Comparison of ENCODE assay signal across 1 cellular context in genomic region chr5:206927-207536, GRCh38.
A peak's percentile ranks its signal among the peaks of the same experiment; 100 is the strongest.
TF ChIP-seq lines count a peak whose summit lies in the region.

No MANE protein-coding gene starts in this region.

TF ChIP-seq in K562, 482 proteins besides CTCF, POLR2A, EP300 and RAD21 (continued from another document and continues in another):
- TF ChIP-seq, protein P1, sequence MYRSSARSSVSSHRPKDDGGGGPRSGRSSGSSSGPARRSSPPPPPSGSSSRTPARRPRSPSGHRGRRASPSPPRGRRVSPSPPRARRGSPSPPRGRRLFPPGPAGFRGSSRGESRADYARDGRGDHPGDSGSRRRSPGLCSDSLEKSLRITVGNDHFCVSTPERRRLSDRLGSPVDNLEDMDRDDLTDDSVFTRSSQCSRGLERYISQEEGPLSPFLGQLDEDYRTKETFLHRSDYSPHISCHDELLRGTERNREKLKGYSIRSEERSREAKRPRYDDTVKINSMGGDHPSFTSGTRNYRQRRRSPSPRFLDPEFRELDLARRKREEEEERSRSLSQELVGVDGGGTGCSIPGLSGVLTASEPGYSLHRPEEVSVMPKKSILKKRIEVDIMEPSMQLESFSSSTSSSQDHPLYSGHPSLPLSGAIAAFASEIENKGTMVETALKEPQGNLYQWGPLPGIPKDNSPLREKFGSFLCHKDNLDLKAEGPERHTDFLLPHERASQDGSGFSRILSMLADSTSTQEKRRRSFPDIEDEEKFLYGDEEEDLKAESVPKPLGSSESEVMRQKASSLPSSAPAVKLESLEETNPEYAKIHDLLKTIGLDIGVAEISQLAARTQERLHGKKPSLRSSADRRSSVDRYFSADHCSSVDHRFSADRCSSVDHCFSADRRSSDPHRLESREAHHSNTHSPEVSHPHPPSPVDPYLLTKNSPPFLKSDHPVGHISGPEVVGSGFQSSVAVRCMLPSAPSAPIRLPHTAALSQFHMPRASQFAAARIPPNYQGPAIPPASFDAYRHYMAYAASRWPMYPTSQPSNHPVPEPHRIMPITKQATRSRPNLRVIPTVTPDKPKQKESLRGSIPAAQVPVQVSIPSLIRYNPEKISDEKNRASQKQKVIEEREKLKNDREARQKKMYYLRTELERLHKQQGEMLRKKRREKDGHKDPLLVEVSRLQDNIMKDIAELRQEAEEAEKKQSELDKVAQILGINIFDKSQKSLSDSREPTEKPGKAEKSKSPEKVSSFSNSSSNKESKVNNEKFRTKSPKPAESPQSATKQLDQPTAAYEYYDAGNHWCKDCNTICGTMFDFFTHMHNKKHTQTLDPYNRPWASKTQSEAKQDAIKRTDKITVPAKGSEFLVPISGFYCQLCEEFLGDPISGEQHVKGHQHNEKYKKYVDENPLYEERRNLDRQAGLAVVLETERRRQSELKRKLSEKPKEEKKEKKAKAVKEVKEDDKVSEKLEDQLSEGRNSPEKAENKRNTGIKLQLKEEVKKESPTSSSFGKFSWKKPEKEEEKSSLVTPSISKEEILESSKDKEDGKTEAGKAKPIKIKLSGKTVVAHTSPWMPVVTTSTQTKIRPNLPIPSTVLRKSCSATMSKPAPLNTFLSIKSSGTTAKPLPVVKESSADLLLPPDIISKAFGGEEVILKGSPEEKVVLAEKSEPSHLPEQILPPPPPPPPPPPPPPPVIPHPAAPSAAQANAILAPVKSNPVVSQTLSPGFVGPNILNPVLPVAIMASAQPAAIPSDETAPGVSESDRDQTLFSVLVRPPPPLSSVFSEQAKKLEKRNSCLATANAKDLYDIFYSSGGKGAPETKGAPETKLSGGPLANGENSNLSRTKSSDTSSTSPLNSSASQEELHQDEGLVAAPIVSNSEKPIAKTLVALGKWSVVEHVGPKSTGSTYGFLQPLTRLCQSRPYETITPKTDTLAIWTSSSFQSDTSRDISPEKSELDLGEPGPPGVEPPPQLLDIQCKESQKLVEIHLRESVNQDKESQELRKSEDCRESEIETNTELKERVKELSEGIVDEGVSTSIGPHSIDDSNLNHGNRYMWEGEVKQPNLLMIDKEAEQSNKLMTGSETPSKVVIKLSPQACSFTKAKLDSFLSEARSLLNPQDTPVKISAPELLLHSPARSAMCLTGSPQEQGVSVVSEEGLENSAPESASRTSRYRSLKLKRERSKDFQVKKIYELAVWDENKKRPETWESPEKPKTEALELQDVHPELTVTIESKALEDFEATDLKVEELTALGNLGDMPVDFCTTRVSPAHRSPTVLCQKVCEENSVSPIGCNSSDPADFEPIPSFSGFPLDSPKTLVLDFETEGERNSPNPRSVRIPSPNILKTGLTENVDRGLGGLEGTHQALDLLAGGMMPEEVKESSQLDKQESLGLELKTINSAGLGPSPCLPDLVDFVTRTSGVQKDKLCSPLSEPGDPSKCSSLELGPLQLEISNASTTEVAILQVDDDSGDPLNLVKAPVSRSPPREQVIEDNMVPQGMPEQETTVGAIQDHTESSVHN (IDR thresholded peaks at IDR 0.05; ENCODE audit: borderline replicate concordance in 1 of 2, low read depth in 1 of 2), result no peak
- no peak for TF ChIP-seq ZNF165 (CRISPR knock-in tag; IDR thresholded peaks at IDR 0.05; ENCODE audit: borderline replicate concordance)
- TF ChIP-seq ZBED1 (IDR thresholded peaks at IDR 0.05), result no peak
- no peak for TF ChIP-seq PRPF4 (IDR thresholded peaks at IDR 0.05; ENCODE audit: insufficient read depth, low read depth, low read length, poor library complexity, severe bottlenecking)
- TF ChIP-seq DPF2 (IDR thresholded peaks at IDR 0.05), result peak; percentile 45
- no peak for TF ChIP-seq PBX2 (CRISPR knock-in tag; IDR thresholded peaks at IDR 0.05; ENCODE audit: low read depth)
- peak; percentile 39; the same call in 1 of the 2 replicates for TF ChIP-seq PBX2 (tag; conservative IDR thresholded peaks at IDR 0.05; ENCODE audit: low read depth)
- 0 out of 4 replicates have a peak, but pooled peaks of 1 of the 2 experiments have one; percentile 16 for TF ChIP-seq TBL1XR1 (IDR thresholded peaks at IDR 0.05; ENCODE audit: low read length in 2 of 2)
- no peak for TF ChIP-seq XRCC5 (IDR thresholded peaks at IDR 0.05; ENCODE audit: low read depth, low read length)
- TF ChIP-seq ZFPM2 (CRISPR knock-in tag; IDR thresholded peaks at IDR 0.05), result no peak
- TF ChIP-seq HDAC2 (IDR thresholded peaks at IDR 0.05), result no peak
- TF ChIP-seq, protein P2, sequence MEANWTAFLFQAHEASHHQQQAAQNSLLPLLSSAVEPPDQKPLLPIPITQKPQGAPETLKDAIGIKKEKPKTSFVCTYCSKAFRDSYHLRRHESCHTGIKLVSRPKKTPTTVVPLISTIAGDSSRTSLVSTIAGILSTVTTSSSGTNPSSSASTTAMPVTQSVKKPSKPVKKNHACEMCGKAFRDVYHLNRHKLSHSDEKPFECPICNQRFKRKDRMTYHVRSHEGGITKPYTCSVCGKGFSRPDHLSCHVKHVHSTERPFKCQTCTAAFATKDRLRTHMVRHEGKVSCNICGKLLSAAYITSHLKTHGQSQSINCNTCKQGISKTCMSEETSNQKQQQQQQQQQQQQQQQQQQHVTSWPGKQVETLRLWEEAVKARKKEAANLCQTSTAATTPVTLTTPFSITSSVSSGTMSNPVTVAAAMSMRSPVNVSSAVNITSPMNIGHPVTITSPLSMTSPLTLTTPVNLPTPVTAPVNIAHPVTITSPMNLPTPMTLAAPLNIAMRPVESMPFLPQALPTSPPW (CRISPR knock-in tag; IDR thresholded peaks at IDR 0.05), result peak; percentile 47; the same call in 1 of the 2 replicates
- no peak for TF ChIP-seq ZNF512 (tag; IDR thresholded peaks at IDR 0.05)
- no peak for TF ChIP-seq CBFB (CRISPR knock-in tag; IDR thresholded peaks at IDR 0.05)
- peak; percentile 32; the same call in 1 of the 2 replicates for TF ChIP-seq NCOA1 (IDR thresholded peaks at IDR 0.05; ENCODE audit: low read depth)
- TF ChIP-seq ZNF436 (CRISPR knock-in tag; IDR thresholded peaks at IDR 0.05), result no peak
- TF ChIP-seq MEF2D (tag; conservative IDR thresholded peaks at IDR 0.05; ENCODE audit: low read depth), result peak; percentile 86
- TF ChIP-seq, protein P3, sequence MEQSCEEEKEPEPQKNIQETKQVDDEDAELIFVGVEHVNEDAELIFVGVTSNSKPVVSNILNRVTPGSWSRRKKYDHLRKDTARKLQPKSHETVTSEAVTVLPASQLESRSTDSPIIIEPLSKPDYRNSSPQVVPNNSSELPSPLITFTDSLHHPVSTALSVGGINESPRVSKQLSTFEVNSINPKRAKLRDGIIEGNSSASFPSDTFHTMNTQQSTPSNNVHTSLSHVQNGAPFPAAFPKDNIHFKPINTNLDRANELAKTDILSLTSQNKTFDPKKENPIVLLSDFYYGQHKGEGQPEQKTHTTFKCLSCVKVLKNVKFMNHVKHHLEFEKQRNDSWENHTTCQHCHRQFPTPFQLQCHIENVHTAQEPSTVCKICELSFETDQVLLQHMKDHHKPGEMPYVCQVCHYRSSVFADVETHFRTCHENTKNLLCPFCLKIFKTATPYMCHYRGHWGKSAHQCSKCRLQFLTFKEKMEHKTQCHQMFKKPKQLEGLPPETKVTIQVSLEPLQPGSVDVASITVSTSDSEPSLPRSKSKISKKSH (CRISPR knock-in tag; IDR thresholded peaks at IDR 0.05), result no peak
- TF ChIP-seq, protein P4, sequence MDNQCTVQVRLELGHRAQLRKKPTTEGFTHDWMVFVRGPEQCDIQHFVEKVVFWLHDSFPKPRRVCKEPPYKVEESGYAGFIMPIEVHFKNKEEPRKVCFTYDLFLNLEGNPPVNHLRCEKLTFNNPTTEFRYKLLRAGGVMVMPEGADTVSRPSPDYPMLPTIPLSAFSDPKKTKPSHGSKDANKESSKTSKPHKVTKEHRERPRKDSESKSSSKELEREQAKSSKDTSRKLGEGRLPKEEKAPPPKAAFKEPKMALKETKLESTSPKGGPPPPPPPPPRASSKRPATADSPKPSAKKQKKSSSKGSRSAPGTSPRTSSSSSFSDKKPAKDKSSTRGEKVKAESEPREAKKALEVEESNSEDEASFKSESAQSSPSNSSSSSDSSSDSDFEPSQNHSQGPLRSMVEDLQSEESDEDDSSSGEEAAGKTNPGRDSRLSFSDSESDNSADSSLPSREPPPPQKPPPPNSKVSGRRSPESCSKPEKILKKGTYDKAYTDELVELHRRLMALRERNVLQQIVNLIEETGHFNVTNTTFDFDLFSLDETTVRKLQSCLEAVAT (IDR thresholded peaks at IDR 0.05), result no peak
- TF ChIP-seq KLF10 (CRISPR knock-in tag; IDR thresholded peaks at IDR 0.05), result no peak
- TF ChIP-seq ELF1 (tag; IDR thresholded peaks at IDR 0.05), result no peak
- peak; percentile 38 for TF ChIP-seq MAFK (IDR thresholded peaks at IDR 0.05; ENCODE audit: low read length)
- TF ChIP-seq MTA3 (IDR thresholded peaks at IDR 0.05; ENCODE audit: borderline replicate concordance), result no peak
- TF ChIP-seq EHMT2 (IDR thresholded peaks at IDR 0.05), result 0 out of 2 replicates have a peak, but pooled peaks have one; percentile 32
- no peak for TF ChIP-seq NR2C2 (CRISPR knock-in tag; IDR thresholded peaks at IDR 0.05)
- TF ChIP-seq NR2C2 (tag; IDR thresholded peaks at IDR 0.05), result peak; percentile 80
- no peak for TF ChIP-seq SRSF9 (IDR thresholded peaks at IDR 0.05; ENCODE audit: borderline replicate concordance, low read depth, low read length)
- TF ChIP-seq FOXA3 (CRISPR knock-in tag; conservative IDR thresholded peaks at IDR 0.05 in 1 of 2, IDR thresholded peaks at IDR 0.05 in 1 of 2), result 0 out of 4 replicates have a peak, but pooled peaks have one; percentile 15 to 34
- peak; percentile 83 for TF ChIP-seq CREB1 (IDR thresholded peaks at IDR 0.05)
- TF ChIP-seq CREB1 (CRISPR knock-in tag; IDR thresholded peaks at IDR 0.05), result peak; percentile 4; the same call in 1 of the 2 replicates
- TF ChIP-seq ARID3A (IDR thresholded peaks at IDR 0.05; ENCODE audit: borderline replicate concordance, low read depth, low read length), result 0 out of 2 replicates have a peak, but pooled peaks have one; percentile 8
- TF ChIP-seq TCF3 (CRISPR knock-in tag; IDR thresholded peaks at IDR 0.05), result 0 out of 2 replicates have a peak, but pooled peaks have one; percentile 5
- TF ChIP-seq MEF2A (IDR thresholded peaks at IDR 0.05; ENCODE audit: control insufficient read depth, low read depth, low read length), result peak; percentile 93; the same call in 1 of the 2 replicates
- TF ChIP-seq ZNF143 (CRISPR knock-in tag; IDR thresholded peaks at IDR 0.05), result no peak
- peak; percentile 88 for TF ChIP-seq CREM (IDR thresholded peaks at IDR 0.05; ENCODE audit: low read depth)
- TF ChIP-seq, protein P5, sequence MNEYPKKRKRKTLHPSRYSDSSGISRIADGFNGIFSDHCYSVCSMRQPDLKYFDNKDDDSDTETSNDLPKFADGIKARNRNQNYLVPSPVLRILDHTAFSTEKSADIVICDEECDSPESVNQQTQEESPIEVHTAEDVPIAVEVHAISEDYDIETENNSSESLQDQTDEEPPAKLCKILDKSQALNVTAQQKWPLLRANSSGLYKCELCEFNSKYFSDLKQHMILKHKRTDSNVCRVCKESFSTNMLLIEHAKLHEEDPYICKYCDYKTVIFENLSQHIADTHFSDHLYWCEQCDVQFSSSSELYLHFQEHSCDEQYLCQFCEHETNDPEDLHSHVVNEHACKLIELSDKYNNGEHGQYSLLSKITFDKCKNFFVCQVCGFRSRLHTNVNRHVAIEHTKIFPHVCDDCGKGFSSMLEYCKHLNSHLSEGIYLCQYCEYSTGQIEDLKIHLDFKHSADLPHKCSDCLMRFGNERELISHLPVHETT (CRISPR knock-in tag; conservative IDR thresholded peaks at IDR 0.05 in 1 of 2, IDR thresholded peaks at IDR 0.05 in 1 of 2), result no peak
- TF ChIP-seq SIX5 (IDR thresholded peaks at IDR 0.05; ENCODE audit: borderline replicate concordance in 1 of 2, insufficient read depth in 1 of 2, low read depth in 1 of 2, low read length in 2 of 2), result no peak
- no peak for TF ChIP-seq ZNF282 (CRISPR knock-in tag; IDR thresholded peaks at IDR 0.05)
- peak; percentile 45 for TF ChIP-seq GABPA (tag; conservative IDR thresholded peaks at IDR 0.05; ENCODE audit: low read depth)
- no peak; the same call in 1 of the 2 replicates for TF ChIP-seq NR2C1 (IDR thresholded peaks at IDR 0.05)
- TF ChIP-seq NR2C1 (tag; IDR thresholded peaks at IDR 0.05), result peak; percentile 63; the same call in 1 of the 2 replicates
- no peak for TF ChIP-seq SRSF3 (IDR thresholded peaks at IDR 0.05; ENCODE audit: insufficient read depth, low read length)
- TF ChIP-seq MAFG (tag; conservative IDR thresholded peaks at IDR 0.05), result peak; percentile 67
- TF ChIP-seq BHLHE40 (IDR thresholded peaks at IDR 0.05; ENCODE audit: low read length), result 0 out of 2 replicates have a peak, but pooled peaks have one; percentile 10
- 0 out of 2 replicates have a peak, but pooled peaks have one; percentile 18 for TF ChIP-seq ATF7 (IDR thresholded peaks at IDR 0.05)
- peak; percentile 92 for TF ChIP-seq ZNF316 (IDR thresholded peaks at IDR 0.05)
